17 cellular contexts compared by ENCODE assay signal in genomic region chr18:2338601-2339000, GRCh38.
"Had no signal": no experiment of that assay in that cellular context is flagged by ENCODE, and none has a peak within 500 bp of the region (broad histone marks: within the 10 kb centered on the region; RNA-seq: fewer than 3 reads in every experiment).

No MANE protein-coding gene starts in this region.

- ATAC-seq: activated T-cell treated with anti-CD3 and anti-CD28 coated beads, Interleukin-2, amount 50 U/mL, for 72 hours; natural killer cell treated with Interleukin-12 subunit alpha and Interleukin-12 subunit beta and Interleukin-15 and Interleukin-18, amount 100 ng/mL, for 72 hours; stimulated activated memory B cell treated with anti-CD40 and anti-IgM and Interleukin-4, amounts not matched to agents 10 μg/mL and 1 μg/mL and 100 μg/mL, for 72 hours; WTC11 had no signal

- H3K9me3 ChIP-seq: thyroid gland had no signal

- H3K36me3 ChIP-seq: thyroid gland had no signal

- H3K27ac ChIP-seq: thyroid gland had no signal

- H3K27me3 ChIP-seq: thyroid gland had no signal

- FAIRE-seq: bronchial epithelial cell, urothelium cell line had no signal

- H3K4me3 ChIP-seq: thyroid gland had no signal

- H3K4me1 ChIP-seq: thyroid gland had no signal

- DNase-seq: activated CD4-positive, alpha-beta T cell treated with anti-CD3 and anti-CD28 coated beads for 48 hours; activated CD8-positive, alpha-beta memory T cell treated with anti-CD3 and anti-CD28 coated beads, Interleukin-2, amount 50 U/mL, for 48 hours; activated gamma-delta T cell treated with Interleukin-2 at 50 U/mL for 16 hours; activated T-cell treated with anti-CD3 and anti-CD28 coated beads, Interleukin-2, amount 50 U/mL, for 72 hours; aorta; effector memory CD4-positive, alpha-beta T cell; foreskin melanocyte; posterior cingulate gyrus; retina; stimulated activated CD4-positive, alpha-beta T cell treated with anti-CD3 and anti-CD28 coated beads, Interleukin-12 subunit alpha, Interleukin-12 subunit beta, amount 100 ng/mL, for 4 hours; T1000; thyroid gland had no signal
